ENCODE assay signal across 18 cellular contexts in the genomic region with DNA sequence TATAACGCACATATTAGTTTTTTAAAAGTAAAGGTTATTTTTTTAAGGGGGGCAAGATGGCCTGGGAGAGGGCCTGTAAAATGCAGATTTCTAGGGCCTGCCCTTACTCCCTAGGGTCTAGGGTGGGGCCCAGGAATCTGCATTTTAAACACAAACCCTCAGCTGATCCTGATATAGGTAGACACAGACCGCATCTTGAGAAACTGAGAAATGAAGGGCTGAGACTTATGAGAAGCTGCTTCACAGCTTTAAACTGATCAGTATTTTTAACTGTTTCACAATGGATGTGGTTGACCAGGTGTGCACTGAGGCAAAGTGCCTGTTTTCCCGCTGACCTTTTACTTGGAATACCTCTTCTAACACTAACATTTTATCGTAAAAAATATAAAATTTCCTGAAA.
DNase-seq lines count a peak whose midpoint lies in the region; ATAC-seq and TF ChIP-seq lines count a peak whose summit lies in the region.
"Had no signal": no experiment of that assay in that cellular context is flagged by ENCODE, and none has a peak within 500 bp of the region (broad histone marks: within the 10 kb centered on the region; RNA-seq: fewer than 3 reads in every experiment).

No MANE protein-coding gene starts in this region.

- peak; percentile 76 for ATAC-seq in GM19043 (IDR thresholded peaks at IDR 0.05; ENCODE audit: low read depth, unreplicated experiment)
- peak; percentile 67 for ATAC-seq in HG02610 (IDR thresholded peaks at IDR 0.05; ENCODE audit: unreplicated experiment)
- no peak for ATAC-seq in body of pancreas
- ATAC-seq in HG03196 (IDR thresholded peaks at IDR 0.05; ENCODE audit: unreplicated experiment) = no peak
- ATAC-seq: GM23338; Right ventricle myocardium inferior; stimulated activated naive CD8-positive, alpha-beta T cell treated with anti-CD3 and anti-CD28 coated beads, Interleukin-15, amount 100 ng/mL, for 72 hours had no signal

- intact Hi-C loops in OCI-LY7 (cut with micrococcal nuclease; ENCODE audit: unreplicated experiment) = no loop called here
- intact Hi-C loops in body of pancreas (cut with DNase I) = no loop called here

- BruUV-seq in OCI-LY7 (replicated peaks; lab: Mats Ljungman, UMichigan) = no TSS peak

- H3K9me3 ChIP-seq in OCI-LY7 (ENCODE audit: low read length) = no peaks in the 10 kb centered on the region
- no peaks in the 10 kb centered on the region for H3K9me3 ChIP-seq in body of pancreas
- H3K9me3 ChIP-seq: BE2C had no signal

- 95 to 97% methylated on average over 4 of the region's 4 CpGs for WGBS in body of pancreas, 2 donors

- H3K27ac ChIP-seq in OCI-LY7 (ENCODE audit: low read depth, low read length, poor library complexity, severe bottlenecking) (peak overlapping the region; percentile 5), body of pancreas (no peak overlapping the region)
- H3K27ac ChIP-seq: cardiac muscle cell, epithelial cell of prostate, HL-60 had no signal

- H3K9me2 ChIP-seq in OCI-LY7 (ENCODE audit: insufficient read depth, low read length) = no peaks in the 10 kb centered on the region

- TF ChIP-seq CTCF in GM10266 (IDR thresholded peaks at IDR 0.05; ENCODE audit: control insufficient read depth, insufficient read depth, low read depth, missing control alignments) (no peak), OCI-LY7 (conservative IDR thresholded peaks at IDR 0.05; ENCODE audit: low read length) (no peak), body of pancreas (IDR thresholded peaks at IDR 0.05) (no peak)

- TF ChIP-seq POLR2A in body of pancreas (IDR thresholded peaks at IDR 0.05) = no peak

- H3K4me2 ChIP-seq in OCI-LY7 (ENCODE audit: low read length) = no peak overlapping the region
- H3K4me2 ChIP-seq: GM23338 had no signal

- H3K36me3 ChIP-seq in OCI-LY7 (ENCODE audit: insufficient read depth, low read length) = peaks cover 98% of the 10 kb centered on the region
- H3K36me3 ChIP-seq in body of pancreas (replicated peaks in 1 of 2; ENCODE audit: insufficient read depth in 1 of 2, low read depth in 2 of 2) = no peaks in the 10 kb centered on the region
- H3K36me3 ChIP-seq: BE2C, cardiac muscle cell had no signal

- no peaks in the 10 kb centered on the region for H3K27me3 ChIP-seq in body of pancreas
- H3K27me3 ChIP-seq: BE2C had no signal

- CTCF ChIA-PET in OCI-LY7 (lab: Charles Lee; ENCODE audit: unreplicated experiment) = no interaction called here

- peaks cover 6% of the 10 kb centered on the region; the same call in 1 of the 2 replicates for H4K20me1 ChIP-seq in OCI-LY7 (ENCODE audit: insufficient read depth, low read length)

- DNase-seq in GM10266 (ENCODE audit: extremely low spot score) = peak; percentile 64
- DNase-seq in OCI-LY7 (ENCODE audit: low spot score) = no peak
- no peak for DNase-seq in SK-N-DZ (ENCODE audit: low spot score)
- DNase-seq in body of pancreas = no peak
- no peak for DNase-seq in activated CD4-positive, alpha-beta T cell treated with anti-CD3 and anti-CD28 coated beads, Interleukin-2, amount 50 U/mL, for 48 hours
- DNase-seq: BE2C; mesendoderm; NCI-H510A; stimulated activated CD4-positive, alpha-beta T cell treated with anti-CD3 and anti-CD28 coated beads, Interleukin-4, amount 100 ng/mL, for 1 hour; stimulated activated naive CD8-positive, alpha-beta T cell treated with anti-CD3 and anti-CD28 coated beads, Interleukin-15, amount 100 ng/mL, for 72 hours had no signal

- POLR2A ChIA-PET in OCI-LY7 (lab: Charles Lee) = no interaction called here

- no peak overlapping the region for H2AFZ ChIP-seq in OCI-LY7 (ENCODE audit: low read length)
- H2AFZ ChIP-seq: GM23338 had no signal

- H3K4me3 ChIP-seq in OCI-LY7 (ENCODE audit: low read depth, low read length, poor library complexity, severe bottlenecking) (no peak overlapping the region), body of pancreas (no peak overlapping the region)
- H3K4me3 ChIP-seq: cardiac muscle cell, GM23338 had no signal

- peaks cover 15% of the 10 kb centered on the region for H3K4me1 ChIP-seq in OCI-LY7 (ENCODE audit: insufficient read depth, low read length, poor library complexity, severe bottlenecking)
- H3K4me1 ChIP-seq in body of pancreas = peaks cover 9% of the 10 kb centered on the region
- H3K4me1 ChIP-seq: BE2C had no signal

- peaks cover 5% of the 10 kb centered on the region; the same call in 1 of the 2 replicates for H3K79me2 ChIP-seq in OCI-LY7 (ENCODE audit: insufficient read depth, low read depth, low read length)

Comparison
In these comparisons a context has a peak if more than half of its experiments do, and no peak if none do; other contexts are left out.
1. ATAC-seq: peak in GM19043 (single experiment) and HG02610 (single experiment); none in body of pancreas (single experiment) and HG03196 (single experiment).